8 cellular contexts compared by ENCODE assay signal in the genomic region with DNA sequence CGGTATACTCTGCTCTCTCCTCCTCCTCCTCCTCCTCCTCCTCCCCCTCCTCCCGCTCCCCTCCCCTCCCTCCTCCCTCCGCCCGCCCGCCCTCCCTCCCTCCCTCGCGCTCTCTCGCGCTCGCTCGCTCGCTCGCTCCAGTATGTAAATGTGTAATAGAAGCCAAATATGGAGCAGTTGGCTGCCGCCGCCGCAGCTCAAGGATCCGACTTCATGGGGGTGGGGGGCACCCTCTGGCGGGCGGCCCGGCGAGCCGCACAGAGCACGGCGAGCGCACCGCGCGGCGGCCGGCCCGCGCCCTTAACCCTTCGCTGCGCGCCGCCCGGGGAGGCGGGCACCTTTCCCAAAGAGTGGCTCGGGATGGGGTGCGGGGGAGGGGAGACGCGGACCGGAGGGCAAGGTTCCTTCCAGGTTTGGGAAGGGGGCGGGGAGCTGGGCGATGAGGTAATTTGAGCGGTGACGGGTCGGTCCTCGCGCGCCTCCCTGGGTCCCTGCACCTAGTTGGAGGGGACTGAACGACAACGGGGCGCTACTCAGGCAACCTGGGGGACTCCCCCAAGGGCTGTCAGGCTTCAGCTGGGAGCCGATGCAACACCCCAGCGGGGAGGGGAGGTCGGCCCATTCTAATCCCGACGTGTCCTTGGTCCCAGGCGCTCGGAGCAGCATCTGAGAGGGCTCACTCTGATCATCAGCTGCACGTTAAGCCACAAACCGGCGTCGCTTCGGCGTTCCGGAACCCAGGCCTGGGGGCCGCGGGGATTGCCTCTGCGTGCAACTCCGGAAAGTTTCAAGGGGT. TPM values are rescaled to one million over a fixed set of nuclear protein-coding genes. Genes with fewer than 3 reads are reported as not detected.
DNase-seq lines count a peak whose midpoint lies in the region; ATAC-seq and TF ChIP-seq lines count a peak whose summit lies in the region.

No MANE protein-coding gene starts in this region.

- no peaks in the 10 kb centered on the region for H4K20me1 ChIP-seq in KMS-11 (ENCODE audit: insufficient read depth)

- H3K9me3 Mint-ChIP-seq in T-cell: no peaks in the 10 kb centered on the region

- ATAC-seq in GM21619 (IDR thresholded peaks at IDR 0.05; ENCODE audit: unreplicated experiment): peak; percentile 47
- peak; percentile 64 to 74 (median 70) for ATAC-seq in T-cell (replicated peaks in 1 of 4)
- peak; percentile 63 to 71 (median 69) for ATAC-seq in psoas muscle

- peak overlapping the region; percentile 49 for H3K4me2 ChIP-seq in KMS-11

- no peaks in the 10 kb centered on the region for H3K27me3 Mint-ChIP-seq in T-cell

- H3K9me3 ChIP-seq in adrenal gland (replicated peaks in 1 of 3) (no peaks in the 10 kb centered on the region), left ventricle myocardium inferior (replicated peaks) (no peaks in the 10 kb centered on the region), psoas muscle (no peaks in the 10 kb centered on the region)

- H3K36me3 Mint-ChIP-seq in T-cell: peaks cover under 1% of the 10 kb centered on the region

- H3K36me3 ChIP-seq in KMS-11 (ENCODE audit: insufficient read depth): no peaks in the 10 kb centered on the region
- no peaks in the 10 kb centered on the region for H3K36me3 ChIP-seq in adrenal gland (replicated peaks in 1 of 2)
- H3K36me3 ChIP-seq in left ventricle myocardium inferior: no peaks in the 10 kb centered on the region
- no peaks in the 10 kb centered on the region for H3K36me3 ChIP-seq in psoas muscle (ENCODE audit: insufficient read depth in 1 of 2, low read depth in 1 of 2)
- no peaks in the 10 kb centered on the region for H3K36me3 ChIP-seq in urinary bladder (ENCODE audit: insufficient read depth)

- 0 to 1% (median 1%) methylated on average over 19 to 71 of the region's 72 CpGs for WGBS in adrenal gland, 4 donors
- 0 to 1% (median 0%) methylated on average over 53 to 70 of the region's 72 CpGs for WGBS in psoas muscle, 3 donors
- WGBS in urinary bladder: under 1% methylated on average over 69 of the region's 72 CpGs

- peak; percentile 49 to 83 for TF ChIP-seq POLR2A in adrenal gland (IDR thresholded peaks at IDR 0.05)

- peak overlapping the region; percentile 62 for H2AFZ ChIP-seq in KMS-11 (ENCODE audit: low read depth)

- H3K4me3 Mint-ChIP-seq in T-cell: peak overlapping the region; percentile 97 to 99 (median 97)

- DNase-seq in EL: peak; percentile 93
- DNase-seq in T-cell: peak; percentile 66 to 88 (median 83)
- peak; percentile 90 to 94 (median 92) for DNase-seq in adrenal gland
- peak; percentile 86 for DNase-seq in left ventricle myocardium inferior
- DNase-seq in psoas muscle: peak; percentile 82 to 93

- H3K9ac ChIP-seq in KMS-11: peak overlapping the region; percentile 75

- H3K4me3 ChIP-seq in KMS-11 (IDR thresholded peaks at IDR 0.05; ENCODE audit: insufficient read depth, low read depth, low read length) (no peak overlapping the region), adrenal gland (peak overlapping the region in 2 of 4 donors; percentile 78 to 97), left ventricle myocardium inferior (peak overlapping the region; percentile 97), psoas muscle (peak overlapping the region; percentile 94), urinary bladder (ENCODE audit: low read depth, low read length) (peak overlapping the region; percentile 99)

- CTCF ChIA-PET in T-cell (lab: Charles Lee): interaction anchor here (0.6 to 4.0 kb wide), 22 partner anchors 9 to 1043 kb away, joined by 3 to 21 read pairs (median 4); no protein-coding TSS in a partner anchor

- TF ChIP-seq CTCF in KMS-11 (conservative IDR thresholded peaks at IDR 0.05; ENCODE audit: low read depth, low read length) (no peak), adrenal gland (IDR thresholded peaks at IDR 0.05) (peak in 3 of 6 experiments; percentile 20 to 45 (median 22)), left ventricle myocardium inferior (IDR thresholded peaks at IDR 0.05; ENCODE audit: borderline replicate concordance) (peak; percentile 45), psoas muscle (IDR thresholded peaks at IDR 0.05) (peak; percentile 10)

- H3K4me1 ChIP-seq in KMS-11 (ENCODE audit: low read depth, poor library complexity, severe bottlenecking) (peaks cover 56% of the 10 kb centered on the region), adrenal gland (replicated peaks in 1 of 2) (peaks cover 12 to 33% of the 10 kb centered on the region in 2 donors), left ventricle myocardium inferior (peaks cover 80% of the 10 kb centered on the region), psoas muscle (peaks cover 41% of the 10 kb centered on the region), urinary bladder (ENCODE audit: insufficient read depth) (no peaks in the 10 kb centered on the region)

- intact Hi-C loops in adrenal gland (cut with DNase I): loop anchor here (10.0 kb wide), 3 partner anchors 87 to 427 kb away; no protein-coding TSS in a partner anchor
- intact Hi-C loops in left ventricle myocardium inferior (cut with micrococcal nuclease): loop anchor here (2.0 to 10.0 kb wide), 4 partner anchors 203 to 429 kb away; no protein-coding TSS in a partner anchor
- intact Hi-C loops in psoas muscle (cut with DNase I): loop anchor here (5.0 to 10.0 kb wide), 4 partner anchors 79 to 429 kb away; no protein-coding TSS in a partner anchor

- H3K27ac Mint-ChIP-seq in T-cell: peak overlapping the region; percentile 97 to 98

- H3K79me2 ChIP-seq in KMS-11 (ENCODE audit: insufficient read depth, low read depth): peaks cover 28% of the 10 kb centered on the region

- POLR2A ChIA-PET in T-cell (lab: Charles Lee): interaction anchor here (0.6 to 3.1 kb wide), 21 partner anchors 15 to 633 kb away, joined by 3 to 17 read pairs (median 5); partner anchors contain the start of gene MYLIP (in 1 of the 2)

- H3K27me3 ChIP-seq in KMS-11 (ENCODE audit: insufficient read depth, low read depth) (no peaks in the 10 kb centered on the region), adrenal gland (no peaks in the 10 kb centered on the region), left ventricle myocardium inferior (ENCODE audit: low read depth) (no peaks in the 10 kb centered on the region), psoas muscle (ENCODE audit: insufficient read depth in 3 of 3, low read length in 2 of 3) (no peaks in the 10 kb centered on the region)

- H3K27ac ChIP-seq in KMS-11: peak overlapping the region; percentile 82
- H3K27ac ChIP-seq in adrenal gland: peak overlapping the region; percentile 91 to 99 (median 94)
- H3K27ac ChIP-seq in left ventricle myocardium inferior (replicated peaks): peak overlapping the region; percentile 99
- peak overlapping the region; percentile 99 for H3K27ac ChIP-seq in psoas muscle
- H3K27ac ChIP-seq in urinary bladder (ENCODE audit: low read depth): peak overlapping the region; percentile 97

- peaks cover 47 to 63% (median 61%) of the 10 kb centered on the region in 3 donors for H3K4me1 Mint-ChIP-seq in T-cell

RNA-seq across cellular contexts. Expression of gene ATXN1, which starts 0.4 kb away (rescaled TPM):
- total RNA-seq in T-cell (100 to 1,000 TPM in 1 of 5 donors, 10 to 100 TPM in 4; 65.1 to 101 (median 77.5) TPM), adrenal gland (10 to 100 TPM; 19.1 to 51.3 (median 34.5) TPM), left ventricle myocardium inferior (41.5 TPM), psoas muscle (10 to 100 TPM; 21.6 to 50.9 (median 38.1) TPM), urinary bladder (137 TPM)
- polyA plus RNA-seq in adrenal gland (10 to 100 TPM in 1 of 3 donors, 1 to 10 TPM in 2; 3.4 to 10.7 (median 5.2) TPM), psoas muscle (1 to 10 TPM; 1.3 to 9.9 (median 5.1) TPM), urinary bladder (15.8 TPM)
